In the genomic region with DNA sequence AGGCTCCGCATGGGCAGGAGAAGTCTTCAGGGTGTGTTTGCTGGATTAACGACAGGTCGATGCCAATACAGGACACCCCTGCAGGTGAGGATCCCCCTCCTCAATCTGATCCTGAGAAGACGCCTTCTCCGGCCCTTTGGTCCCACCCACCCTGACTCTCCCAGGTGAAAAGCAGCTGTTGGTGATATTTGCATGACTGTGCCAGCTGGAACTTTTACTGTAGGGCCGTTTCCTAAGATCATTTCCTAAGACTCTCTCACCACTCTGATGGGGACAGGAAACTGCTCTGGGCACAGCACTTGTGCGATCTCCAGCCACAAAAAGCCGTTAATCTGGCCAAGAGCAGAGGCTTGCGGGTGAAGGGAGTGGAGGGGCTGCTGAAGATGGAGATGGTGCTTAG, we compare ENCODE assay signal across 22 cellular contexts. TPM values are rescaled to one million over a fixed set of nuclear protein-coding genes. Genes with fewer than 3 reads are reported as not detected.
A peak's percentile ranks its signal among the peaks of the same experiment; 100 is the strongest.
DNase-seq lines count a peak whose midpoint lies in the region; ATAC-seq and TF ChIP-seq lines count a peak whose summit lies in the region.
"Had no signal": no experiment of that assay in that cellular context is flagged by ENCODE, and none has a peak within 500 bp of the region (broad histone marks: within the 10 kb centered on the region; RNA-seq: fewer than 3 reads in every experiment).

No MANE protein-coding gene starts in this region.

- H3K9me3 Mint-ChIP-seq in WTC11, result no peaks in the 10 kb centered on the region
- H3K9me3 Mint-ChIP-seq: activated naive CD8-positive, alpha-beta T cell treated with anti-CD3 and anti-CD28 coated beads for 36 hours; activated T-helper 17 cell treated with anti-CD3 and anti-CD28 coated beads, Interleukin-2, amount 50 U/mL, for 72 hours; CD4-positive, alpha-beta T cell; stimulated activated memory B cell treated with anti-CD40 and anti-IgM and Interleukin-4, amounts not matched to agents 10 μg/mL and 1 μg/mL and 100 μg/mL, for 72 hours had no signal

- no peaks in the 10 kb centered on the region for H3K9me3 ChIP-seq in right lobe of liver
- H3K9me3 ChIP-seq: lower lobe of right lung had no signal

- H3K27me3 ChIP-seq in H7 (ENCODE audit: control insufficient read depth, insufficient read depth, low read length) (no peaks in the 10 kb centered on the region), right lobe of liver (no peaks in the 10 kb centered on the region)

- no peaks in the 10 kb centered on the region for H3K36me3 Mint-ChIP-seq in WTC11
- H3K36me3 Mint-ChIP-seq: activated naive CD8-positive, alpha-beta T cell treated with anti-CD3 and anti-CD28 coated beads for 36 hours; stimulated activated memory B cell treated with anti-CD40 and anti-IgM and Interleukin-4, amounts not matched to agents 10 μg/mL and 1 μg/mL and 100 μg/mL, for 72 hours had no signal

- CTCF ChIA-PET in WTC11 (lab: Charles Lee), result interaction anchor here (0.9 to 1.5 kb wide), 3 partner anchors 130 to 243 kb away, joined by 3 to 5 read pairs (median 4); no protein-coding TSS in a partner anchor

- no peak for TF ChIP-seq POLR2A in right lobe of liver (IDR thresholded peaks at IDR 0.05)

- WGBS in right lobe of liver (ENCODE audit: insufficient coverage, low coverage, low lambda C conversion rate, missing lambda C conversion rate), result 80% methylated on average over 9 of the region's 9 CpGs

- intact Hi-C loops in posterior vena cava (cut with DNase I), result no loop called here
- intact Hi-C loops in cardiac septum (cut with DNase I), result no loop called here
- intact Hi-C loops in right lobe of liver (cut with DNase I), result no loop called here

- ATAC-seq in WTC11 (peak; percentile 60), HG02884 (IDR thresholded peaks at IDR 0.05; ENCODE audit: unreplicated experiment) (no peak), right lobe of liver (no peak)
- ATAC-seq: activated T-helper 17 cell treated with anti-CD3 and anti-CD28 coated beads, Interleukin-2, amount 50 U/mL, for 72 hours; lower lobe of right lung; stimulated activated memory B cell treated with anti-CD40 and anti-IgM and Interleukin-4, amounts not matched to agents 10 μg/mL and 1 μg/mL and 100 μg/mL, for 72 hours had no signal

- H3K27ac ChIP-seq in right lobe of liver, result no peak overlapping the region
- H3K27ac ChIP-seq: lower lobe of right lung, skin epidermis had no signal

- H3K27ac Mint-ChIP-seq in WTC11, result peak overlapping the region; percentile 96
- H3K27ac Mint-ChIP-seq: activated naive CD8-positive, alpha-beta T cell treated with anti-CD3 and anti-CD28 coated beads for 36 hours; activated T-helper 17 cell treated with anti-CD3 and anti-CD28 coated beads, Interleukin-2, amount 50 U/mL, for 72 hours; CD4-positive, alpha-beta T cell; stimulated activated memory B cell treated with anti-CD40 and anti-IgM and Interleukin-4, amounts not matched to agents 10 μg/mL and 1 μg/mL and 100 μg/mL, for 72 hours had no signal

- H3K4me3 ChIP-seq in H7 (ENCODE audit: insufficient read depth, low read depth, low read length) (no peak overlapping the region), right lobe of liver (no peak overlapping the region)
- H3K4me3 ChIP-seq: lower lobe of right lung, skin epidermis had no signal

- peak; percentile 70 for DNase-seq in H7
- peak; percentile 92 for DNase-seq in NCI-H526 treated with DMSO at 0.1 percent for 48 hours (lab: John Stamatoyannopoulos, UW)
- DNase-seq in WTC11 (ENCODE audit: low spot score), result no peak
- DNase-seq in posterior vena cava (ENCODE audit: low spot score), result peak; percentile 26
- no peak for DNase-seq in cardiac septum (ENCODE audit: low spot score)
- no peak for DNase-seq in effector CD4-positive, alpha-beta T cell
- no peak for DNase-seq in right lobe of liver
- DNase-seq: activated CD4-positive, alpha-beta T cell treated with anti-CD3 and anti-CD28 coated beads for 48 hours; activated naive CD8-positive, alpha-beta T cell treated with anti-CD3 and anti-CD28 coated beads for 36 hours; CD4-positive, alpha-beta T cell; DMS53; effector memory CD4-positive, alpha-beta T cell; lower lobe of right lung; NCI-H1417; NCI-H2171; NCI-H69; stimulated activated CD4-positive, alpha-beta T cell treated with anti-CD3 and anti-CD28 coated beads, Interleukin-2, amount 100 ng/mL, for 24 hours; T1000 had no signal

- peaks cover 36% of the 10 kb centered on the region for H3K4me1 Mint-ChIP-seq in WTC11
- H3K4me1 Mint-ChIP-seq: activated naive CD8-positive, alpha-beta T cell treated with anti-CD3 and anti-CD28 coated beads for 36 hours; activated T-helper 17 cell treated with anti-CD3 and anti-CD28 coated beads, Interleukin-2, amount 50 U/mL, for 72 hours had no signal

- H3K4me1 ChIP-seq in right lobe of liver, result peaks cover 0 to 25% (median 7%) of the 10 kb centered on the region in 4 donors

- TF ChIP-seq CTCF in WTC11 (IDR thresholded peaks at IDR 0.05) (no peak), right lobe of liver (IDR thresholded peaks at IDR 0.05) (no peak)

- H3K27me3 Mint-ChIP-seq in WTC11 (ENCODE audit: low read depth), result no peaks in the 10 kb centered on the region

- POLR2A ChIA-PET in WTC11 (lab: Charles Lee), result no interaction called here

- H3K36me3 ChIP-seq in H7 (replicated peaks; ENCODE audit: control insufficient read depth, insufficient read depth, low read length) (no peaks in the 10 kb centered on the region), right lobe of liver (no peaks in the 10 kb centered on the region)
- H3K36me3 ChIP-seq: lower lobe of right lung had no signal

- H3K4me3 Mint-ChIP-seq in WTC11, result peak overlapping the region; percentile 52; the same call in 1 of the 2 replicates
- H3K4me3 Mint-ChIP-seq: activated naive CD8-positive, alpha-beta T cell treated with anti-CD3 and anti-CD28 coated beads for 36 hours; activated T-helper 17 cell treated with anti-CD3 and anti-CD28 coated beads, Interleukin-2, amount 50 U/mL, for 72 hours; CD4-positive, alpha-beta T cell; stimulated activated memory B cell treated with anti-CD40 and anti-IgM and Interleukin-4, amounts not matched to agents 10 μg/mL and 1 μg/mL and 100 μg/mL, for 72 hours had no signal

TF ChIP-seq in WTC11, 78 proteins besides CTCF, POLR2A, EP300 and RAD21:
- TF ChIP-seq ZNF121 (CRISPR knock-in tag; IDR thresholded peaks at IDR 0.05), result no peak
- TF ChIP-seq, protein P1, sequence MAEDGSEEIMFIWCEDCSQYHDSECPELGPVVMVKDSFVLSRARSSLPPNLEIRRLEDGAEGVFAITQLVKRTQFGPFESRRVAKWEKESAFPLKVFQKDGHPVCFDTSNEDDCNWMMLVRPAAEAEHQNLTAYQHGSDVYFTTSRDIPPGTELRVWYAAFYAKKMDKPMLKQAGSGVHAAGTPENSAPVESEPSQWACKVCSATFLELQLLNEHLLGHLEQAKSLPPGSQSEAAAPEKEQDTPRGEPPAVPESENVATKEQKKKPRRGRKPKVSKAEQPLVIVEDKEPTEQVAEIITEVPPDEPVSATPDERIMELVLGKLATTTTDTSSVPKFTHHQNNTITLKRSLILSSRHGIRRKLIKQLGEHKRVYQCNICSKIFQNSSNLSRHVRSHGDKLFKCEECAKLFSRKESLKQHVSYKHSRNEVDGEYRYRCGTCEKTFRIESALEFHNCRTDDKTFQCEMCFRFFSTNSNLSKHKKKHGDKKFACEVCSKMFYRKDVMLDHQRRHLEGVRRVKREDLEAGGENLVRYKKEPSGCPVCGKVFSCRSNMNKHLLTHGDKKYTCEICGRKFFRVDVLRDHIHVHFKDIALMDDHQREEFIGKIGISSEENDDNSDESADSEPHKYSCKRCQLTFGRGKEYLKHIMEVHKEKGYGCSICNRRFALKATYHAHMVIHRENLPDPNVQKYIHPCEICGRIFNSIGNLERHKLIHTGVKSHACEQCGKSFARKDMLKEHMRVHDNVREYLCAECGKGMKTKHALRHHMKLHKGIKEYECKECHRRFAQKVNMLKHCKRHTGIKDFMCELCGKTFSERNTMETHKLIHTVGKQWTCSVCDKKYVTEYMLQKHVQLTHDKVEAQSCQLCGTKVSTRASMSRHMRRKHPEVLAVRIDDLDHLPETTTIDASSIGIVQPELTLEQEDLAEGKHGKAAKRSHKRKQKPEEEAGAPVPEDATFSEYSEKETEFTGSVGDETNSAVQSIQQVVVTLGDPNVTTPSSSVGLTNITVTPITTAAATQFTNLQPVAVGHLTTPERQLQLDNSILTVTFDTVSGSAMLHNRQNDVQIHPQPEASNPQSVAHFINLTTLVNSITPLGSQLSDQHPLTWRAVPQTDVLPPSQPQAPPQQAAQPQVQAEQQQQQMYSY (CRISPR knock-in tag; IDR thresholded peaks at IDR 0.05), result peak; percentile 56; the same call in 1 of the 2 replicates
- TF ChIP-seq JUN (CRISPR knock-in tag; IDR thresholded peaks at IDR 0.05), result no peak
- no peak for TF ChIP-seq NR3C1 (CRISPR knock-in tag; conservative IDR thresholded peaks at IDR 0.05; ENCODE audit: low read depth)

RNA-seq across cellular contexts. Expression of a gene that starts 16.8 kb away (rescaled TPM):
- total RNA-seq in H7 (2014; rRNA removed; shearing (Covaris generic)), result 165 and 167 TPM in 2 replicates
- total RNA-seq in WTC11 (2021) (224 to 282 TPM (median 236 TPM) in 3 replicates), posterior vena cava (100 to 1,000 TPM; 191 to 232 TPM), cardiac septum (222 TPM), right lobe of liver (100 to 1,000 TPM; 186 to 357 (median 215) TPM)

Comparison
In these comparisons a context has a peak if more than half of its experiments do, and no peak if none do; other contexts are left out.
1. DNase-seq: peak in H7 (single experiment), NCI-H526 treated with DMSO at 0.1 percent for 48 hours (single experiment) and posterior vena cava (single experiment); none in WTC11 (single experiment), cardiac septum (single experiment), effector CD4-positive, alpha-beta T cell (single experiment) and right lobe of liver (0 of 3).